In the genomic region with DNA sequence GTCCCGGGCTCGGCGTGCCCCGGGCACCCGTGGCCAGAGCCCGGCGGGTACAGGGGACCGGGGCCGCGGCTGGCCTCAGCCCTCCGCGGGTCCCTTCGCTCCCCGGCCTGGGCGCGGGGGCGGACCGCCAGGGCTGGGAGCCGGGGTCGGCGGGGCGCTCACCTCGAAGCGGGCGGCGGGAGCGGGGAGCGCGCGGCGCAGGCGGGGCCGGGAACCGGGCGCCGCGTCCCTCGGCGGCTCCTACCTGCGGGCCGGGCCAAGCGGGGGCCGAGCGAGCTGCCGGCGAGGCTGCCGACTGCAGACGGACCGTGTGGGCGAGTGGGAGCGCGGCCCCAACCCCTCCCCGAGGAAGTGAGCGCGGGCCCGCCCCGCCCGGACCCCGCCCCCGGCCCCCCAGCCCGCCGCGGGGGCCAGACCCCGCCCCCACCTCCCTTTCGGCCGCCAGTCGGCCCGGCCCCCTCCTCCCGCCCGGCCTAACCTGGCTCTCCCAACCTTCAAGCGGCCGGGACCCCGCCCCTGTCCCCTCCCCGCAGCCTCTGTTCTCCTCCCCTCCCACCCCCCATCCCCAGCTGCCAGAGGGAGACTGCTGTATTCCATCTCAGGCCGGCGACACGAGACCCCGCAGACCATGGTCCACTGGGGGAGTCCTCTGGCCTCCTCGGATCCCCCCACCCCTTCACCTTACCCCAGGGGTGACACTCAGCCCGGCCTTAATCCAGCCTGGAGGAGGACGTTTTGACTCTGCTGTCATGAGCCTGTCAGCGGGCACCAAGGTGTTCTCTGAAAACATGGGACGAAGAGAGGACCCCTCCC, we compare ENCODE assay signal across 8 cellular contexts. TPM values are rescaled to one million over a fixed set of nuclear protein-coding genes. Genes with fewer than 3 reads are reported as not detected.
DNase-seq lines count a peak whose midpoint lies in the region; ATAC-seq and TF ChIP-seq lines count a peak whose summit lies in the region.

A gene with protein sequence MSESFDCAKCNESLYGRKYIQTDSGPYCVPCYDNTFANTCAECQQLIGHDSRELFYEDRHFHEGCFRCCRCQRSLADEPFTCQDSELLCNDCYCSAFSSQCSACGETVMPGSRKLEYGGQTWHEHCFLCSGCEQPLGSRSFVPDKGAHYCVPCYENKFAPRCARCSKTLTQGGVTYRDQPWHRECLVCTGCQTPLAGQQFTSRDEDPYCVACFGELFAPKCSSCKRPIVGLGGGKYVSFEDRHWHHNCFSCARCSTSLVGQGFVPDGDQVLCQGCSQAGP (minus strand): TSS at position 320 of the 813 bp plus-strand sequence. CDS start 6,102 bp downstream, outside the sequence.

- H4K20me1 ChIP-seq in neural cell (ENCODE audit: insufficient read depth), result no peaks in the 10 kb centered on the region

- TF ChIP-seq EP300 in neural cell (conservative IDR thresholded peaks at IDR 0.05; ENCODE audit: poor library complexity, severe bottlenecking), result no peak

- H3K4me3 ChIP-seq in AG04450 (ENCODE audit: low read depth, low read length) (peak within 1 kb of the TSS; percentile 71), fibroblast of the aortic adventitia (ENCODE audit: low read depth, low read length) (peak within 1 kb of the TSS; percentile 88), neural cell (ENCODE audit: low read length) (peak within 1 kb of the TSS; percentile 61)

- no peak for TF ChIP-seq CTCF in AG04450 (IDR thresholded peaks at IDR 0.05; ENCODE audit: low read depth, low read length)
- no peak for TF ChIP-seq CTCF in fibroblast of the aortic adventitia (IDR thresholded peaks at IDR 0.05; ENCODE audit: insufficient read depth, low read length)
- no peak for TF ChIP-seq CTCF in neural cell (IDR thresholded peaks at IDR 0.05; ENCODE audit: poor library complexity, severe bottlenecking)

- no peaks in the 10 kb centered on the region for H3K9me3 Mint-ChIP-seq in activated T-helper 1 cell treated with anti-CD3 and anti-CD28 coated beads, Interleukin-12 subunit alpha, Interleukin-12 subunit beta, Interleukin-2, Interleukin-4 antibody, amounts not matched to agents 30 ng/mL and 10 ng/mL and 1 ng/mL, durations not matched to agents 14 hours and 24 hours and 36 hours

- peaks cover 5% of the 10 kb centered on the region for H3K36me3 Mint-ChIP-seq in activated T-helper 1 cell treated with anti-CD3 and anti-CD28 coated beads, Interleukin-12 subunit alpha, Interleukin-12 subunit beta, Interleukin-2, Interleukin-4 antibody, amounts not matched to agents 30 ng/mL and 10 ng/mL and 1 ng/mL, durations not matched to agents 14 hours and 24 hours and 36 hours (ENCODE audit: low read depth)

- no peaks in the 10 kb centered on the region for H3F3A ChIP-seq in neural cell (ENCODE audit: insufficient read depth, low read length, poor library complexity, severe bottlenecking)

- ATAC-seq in HG02571 (IDR thresholded peaks at IDR 0.05; ENCODE audit: unreplicated experiment), result no peak

- in situ Hi-C loops in G401 (cut with HindIII; ENCODE audit: low sequenced_read_pairs), result no loop called here

- intact Hi-C loops in activated T-helper 1 cell treated with anti-CD3 and anti-CD28 coated beads, Interleukin-12 subunit alpha, Interleukin-12 subunit beta, Interleukin-2, Interleukin-4 antibody, amounts not matched to agents 30 ng/mL and 10 ng/mL and 1 ng/mL, durations not matched to agents 14 hours and 24 hours and 36 hours (cut with micrococcal nuclease), result loop anchor here (10.0 kb wide), 1 partner anchor 531 kb away; a partner anchor contains a TSS

- H3K9me2 ChIP-seq in neural cell (ENCODE audit: insufficient read depth, low read length), result no peaks in the 10 kb centered on the region

- DNase-seq in AG04450 (ENCODE audit: low read depth, low spot score), result no peak
- peak; percentile 45 for DNase-seq in NCI-H774 (lab: John Stamatoyannopoulos, UW)
- DNase-seq in activated T-helper 1 cell treated with anti-CD3 and anti-CD28 coated beads, Interleukin-12 subunit alpha, Interleukin-12 subunit beta, Interleukin-2, Interleukin-4 antibody, amounts not matched to agents 30 ng/mL and 10 ng/mL and 1 ng/mL, durations not matched to agents 14 hours and 24 hours and 36 hours (ENCODE audit: low spot score), result peak; percentile 32
- no peak for DNase-seq in fibroblast of the aortic adventitia (ENCODE audit: low read depth)
- no peak for DNase-seq in G401 (ENCODE audit: low spot score)

- H2AFZ ChIP-seq in neural cell (ENCODE audit: low read depth, low read length), result no peak within 1 kb of the TSS

- H3K9me3 ChIP-seq in AG04450 (ENCODE audit: control insufficient read depth, insufficient read depth, low read length) (no peaks in the 10 kb centered on the region; the same call in 1 of the 2 replicates), neural cell (ENCODE audit: low read length) (no peaks in the 10 kb centered on the region)

- peak within 1 kb of the TSS; percentile 92 for H3K4me3 Mint-ChIP-seq in activated T-helper 1 cell treated with anti-CD3 and anti-CD28 coated beads, Interleukin-12 subunit alpha, Interleukin-12 subunit beta, Interleukin-2, Interleukin-4 antibody, amounts not matched to agents 30 ng/mL and 10 ng/mL and 1 ng/mL, durations not matched to agents 14 hours and 24 hours and 36 hours

- H3K27ac ChIP-seq in AG04450 (ENCODE audit: low read depth, low read length), result peak within 1 kb of the TSS; percentile 31
- H3K27ac ChIP-seq in neural cell (ENCODE audit: low read length), result no peak within 1 kb of the TSS

- peak; percentile 74 for TF ChIP-seq POLR2A in GM19099 (IDR thresholded peaks at IDR 0.05; ENCODE audit: extremely low read depth, insufficient read length, low read depth)

- H3K79me2 ChIP-seq in neural cell (replicated peaks; ENCODE audit: insufficient read depth, low read length), result no peaks in the 10 kb centered on the region

- peak within 1 kb of the TSS; percentile 44 for H3K9ac ChIP-seq in neural cell (ENCODE audit: low read length)

- H3K4me2 ChIP-seq in neural cell (ENCODE audit: low read length), result no peak within 1 kb of the TSS

- CTCF ChIA-PET in AG04450 (lab: Charles Lee), result no interaction called here

- no peak for TF ChIP-seq RAD21 in neural cell (conservative IDR thresholded peaks at IDR 0.05)

- no peaks in the 10 kb centered on the region for H3K27me3 ChIP-seq in AG04450 (ENCODE audit: control insufficient read depth, insufficient read depth, low read length)
- H3K27me3 ChIP-seq in neural cell (ENCODE audit: insufficient read depth, low read depth, low read length), result peaks cover 12% of the 10 kb centered on the region

- peak within 1 kb of the TSS; percentile 75 for H3K27ac Mint-ChIP-seq in activated T-helper 1 cell treated with anti-CD3 and anti-CD28 coated beads, Interleukin-12 subunit alpha, Interleukin-12 subunit beta, Interleukin-2, Interleukin-4 antibody, amounts not matched to agents 30 ng/mL and 10 ng/mL and 1 ng/mL, durations not matched to agents 14 hours and 24 hours and 36 hours

- H3K27me3 Mint-ChIP-seq in activated T-helper 1 cell treated with anti-CD3 and anti-CD28 coated beads, Interleukin-12 subunit alpha, Interleukin-12 subunit beta, Interleukin-2, Interleukin-4 antibody, amounts not matched to agents 30 ng/mL and 10 ng/mL and 1 ng/mL, durations not matched to agents 14 hours and 24 hours and 36 hours (ENCODE audit: insufficient read depth), result no peaks in the 10 kb centered on the region

- H3K36me3 ChIP-seq in neural cell (ENCODE audit: insufficient read depth, low read length), result no peaks in the 10 kb centered on the region

- peaks cover 52% of the 10 kb centered on the region for H3K4me1 Mint-ChIP-seq in activated T-helper 1 cell treated with anti-CD3 and anti-CD28 coated beads, Interleukin-12 subunit alpha, Interleukin-12 subunit beta, Interleukin-2, Interleukin-4 antibody, amounts not matched to agents 30 ng/mL and 10 ng/mL and 1 ng/mL, durations not matched to agents 14 hours and 24 hours and 36 hours (ENCODE audit: low read depth)

- POLR2A ChIA-PET in AG04450 (lab: Yijun Ruan, JAX), result interaction anchor here (1.0 kb wide), 1 partner anchor 9 kb away, joined by 5 read pairs; no protein-coding TSS in a partner anchor

TF ChIP-seq in neural cell, 6 proteins besides CTCF, POLR2A, EP300 and RAD21 (continues in another document):
- TF ChIP-seq TAF1 (IDR thresholded peaks at IDR 0.05; ENCODE audit: low read depth), result no peak
- TF ChIP-seq EZH2 (IDR thresholded peaks at IDR 0.05; ENCODE audit: borderline replicate concordance, insufficient read depth, low read length, poor library complexity, severe bottlenecking), result no peak
- TF ChIP-seq, protein P1, sequence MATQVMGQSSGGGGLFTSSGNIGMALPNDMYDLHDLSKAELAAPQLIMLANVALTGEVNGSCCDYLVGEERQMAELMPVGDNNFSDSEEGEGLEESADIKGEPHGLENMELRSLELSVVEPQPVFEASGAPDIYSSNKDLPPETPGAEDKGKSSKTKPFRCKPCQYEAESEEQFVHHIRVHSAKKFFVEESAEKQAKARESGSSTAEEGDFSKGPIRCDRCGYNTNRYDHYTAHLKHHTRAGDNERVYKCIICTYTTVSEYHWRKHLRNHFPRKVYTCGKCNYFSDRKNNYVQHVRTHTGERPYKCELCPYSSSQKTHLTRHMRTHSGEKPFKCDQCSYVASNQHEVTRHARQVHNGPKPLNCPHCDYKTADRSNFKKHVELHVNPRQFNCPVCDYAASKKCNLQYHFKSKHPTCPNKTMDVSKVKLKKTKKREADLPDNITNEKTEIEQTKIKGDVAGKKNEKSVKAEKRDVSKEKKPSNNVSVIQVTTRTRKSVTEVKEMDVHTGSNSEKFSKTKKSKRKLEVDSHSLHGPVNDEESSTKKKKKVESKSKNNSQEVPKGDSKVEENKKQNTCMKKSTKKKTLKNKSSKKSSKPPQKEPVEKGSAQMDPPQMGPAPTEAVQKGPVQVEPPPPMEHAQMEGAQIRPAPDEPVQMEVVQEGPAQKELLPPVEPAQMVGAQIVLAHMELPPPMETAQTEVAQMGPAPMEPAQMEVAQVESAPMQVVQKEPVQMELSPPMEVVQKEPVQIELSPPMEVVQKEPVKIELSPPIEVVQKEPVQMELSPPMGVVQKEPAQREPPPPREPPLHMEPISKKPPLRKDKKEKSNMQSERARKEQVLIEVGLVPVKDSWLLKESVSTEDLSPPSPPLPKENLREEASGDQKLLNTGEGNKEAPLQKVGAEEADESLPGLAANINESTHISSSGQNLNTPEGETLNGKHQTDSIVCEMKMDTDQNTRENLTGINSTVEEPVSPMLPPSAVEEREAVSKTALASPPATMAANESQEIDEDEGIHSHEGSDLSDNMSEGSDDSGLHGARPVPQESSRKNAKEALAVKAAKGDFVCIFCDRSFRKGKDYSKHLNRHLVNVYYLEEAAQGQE (IDR thresholded peaks at IDR 0.05; ENCODE audit: borderline replicate concordance), result no peak
- no peak for TF ChIP-seq MXI1 (conservative IDR thresholded peaks at IDR 0.05; ENCODE audit: poor library complexity, severe bottlenecking)

RNA-seq across cellular contexts. Expression of the gene that starts here (rescaled TPM):
- polyA plus RNA-seq in AG04450 (2011; rRNA removed) (10.0 and 13.5 TPM in 2 replicates), neural cell (3.3 and 3.5 TPM in 2 replicates)
- 37.2 and 41.7 TPM in 2 replicates for polyA minus RNA-seq in AG04450 (2011; rRNA and poly(A)+ RNA removed)
- 32.5 and 35.7 TPM in 2 replicates for total RNA-seq in activated T-helper 1 cell treated with anti-CD3 and anti-CD28 coated beads, Interleukin-12 subunit alpha, Interleukin-12 subunit beta, Interleukin-2, Interleukin-4 antibody, amounts not matched to agents 30 ng/mL and 10 ng/mL and 1 ng/mL, durations not matched to agents 14 hours and 24 hours and 36 hours
- 6.1 and 15.6 TPM in 2 replicates for total RNA-seq in fibroblast of the aortic adventitia (ENCODE audit: low replicate concordance)
- polyA minus RNA-seq in neural cell, result 1.2 TPM in 2 replicates
- 7.9 and 10.0 TPM in 2 replicates for total RNA-seq in G401 (2014; rRNA removed; shearing (Covaris generic))

Comparison
In these comparisons a context has a peak if more than half of its experiments do, and no peak if none do; other contexts are left out.
1. DNase-seq: peak in NCI-H774 (single experiment) and activated T-helper 1 cell treated with anti-CD3 and anti-CD28 coated beads, Interleukin-12 subunit alpha, Interleukin-12 subunit beta, Interleukin-2, Interleukin-4 antibody, amounts not matched to agents 30 ng/mL and 10 ng/mL and 1 ng/mL, durations not matched to agents 14 hours and 24 hours and 36 hours (single experiment); none in AG04450 (single experiment), fibroblast of the aortic adventitia (single experiment) and G401 (single experiment).
2. Peak in every context shown above with its lines, with median percentiles within 50 percentile points of each other: H3K4me3 ChIP-seq.